In genomic region chr17:34445145-34445544, GRCh38 we compare ENCODE assay signal across 31 cellular contexts.
"Had no signal": no experiment of that assay in that cellular context is flagged by ENCODE, and none has a peak within 500 bp of the region (broad histone marks: within the 10 kb centered on the region; RNA-seq: fewer than 3 reads in every experiment).

No MANE protein-coding gene starts in this region.

- H3K27ac Mint-ChIP-seq: naive thymus-derived CD8-positive, alpha-beta T cell; natural killer cell treated with Interleukin-12 subunit alpha and Interleukin-12 subunit beta and Interleukin-15 and Interleukin-18, amount 100 ng/mL, for 72 hours; nephron progenitor cell; stimulated activated memory B cell treated with anti-CD40 and anti-IgM and Interleukin-4, amounts not matched to agents 10 μg/mL and 1 μg/mL and 100 μg/mL, for 72 hours; stimulated activated naive CD8-positive, alpha-beta T cell treated with anti-CD3 and anti-CD28 coated beads, Interleukin-15, amount 100 ng/mL, for 72 hours; type B pancreatic cell had no signal

- H3K4me1 Mint-ChIP-seq: naive thymus-derived CD8-positive, alpha-beta T cell; nephron progenitor cell; stimulated activated memory B cell treated with anti-CD40 and anti-IgM and Interleukin-4, amounts not matched to agents 10 μg/mL and 1 μg/mL and 100 μg/mL, for 72 hours; stimulated activated naive CD8-positive, alpha-beta T cell treated with anti-CD3 and anti-CD28 coated beads, Interleukin-15, amount 100 ng/mL, for 72 hours had no signal

- H3K27ac ChIP-seq: neutrophil, pancreas, prostate gland, skin epidermis, spleen, suprapubic skin, testis, tibial artery, transverse colon, upper lobe of right lung, uterus had no signal

- H3K36me3 Mint-ChIP-seq: naive thymus-derived CD8-positive, alpha-beta T cell; natural killer cell treated with Interleukin-12 subunit alpha and Interleukin-12 subunit beta and Interleukin-15 and Interleukin-18, amount 100 ng/mL, for 72 hours; stimulated activated memory B cell treated with anti-CD40 and anti-IgM and Interleukin-4, amounts not matched to agents 10 μg/mL and 1 μg/mL and 100 μg/mL, for 72 hours; type B pancreatic cell had no signal

- ATAC-seq: naive thymus-derived CD8-positive, alpha-beta T cell; natural killer cell treated with Interleukin-12 subunit alpha and Interleukin-12 subunit beta and Interleukin-15 and Interleukin-18, amount 100 ng/mL, for 72 hours; pancreas; right cardiac atrium; sciatic nerve; stimulated activated memory B cell treated with anti-CD40 and anti-IgM and Interleukin-4, amounts not matched to agents 10 μg/mL and 1 μg/mL and 100 μg/mL, for 72 hours; stimulated activated naive CD8-positive, alpha-beta T cell treated with anti-CD3 and anti-CD28 coated beads, Interleukin-15, amount 100 ng/mL, for 72 hours; stimulated activated naive CD8-positive, alpha-beta T cell treated with anti-CD3 and anti-CD28 coated beads, Interleukin-15, Interleukin-2, amounts not matched to agents 100 U/mL and 50 U/mL, for 24 hours; upper lobe of right lung had no signal

- H3K4me1 ChIP-seq: pancreas, prostate gland, suprapubic skin, testis, tibial artery, transverse colon, upper lobe of right lung, uterus had no signal

- FAIRE-seq: pancreas had no signal

- H3K36me3 ChIP-seq: neutrophil, pancreas, prostate gland, spleen, suprapubic skin, tibial artery, transverse colon, upper lobe of right lung, uterus had no signal

- H3K9me3 Mint-ChIP-seq: naive thymus-derived CD8-positive, alpha-beta T cell; natural killer cell treated with Interleukin-12 subunit alpha and Interleukin-12 subunit beta and Interleukin-15 and Interleukin-18, amount 100 ng/mL, for 72 hours; nephron progenitor cell; neural crest cell; stimulated activated memory B cell treated with anti-CD40 and anti-IgM and Interleukin-4, amounts not matched to agents 10 μg/mL and 1 μg/mL and 100 μg/mL, for 72 hours; stimulated activated naive CD8-positive, alpha-beta T cell treated with anti-CD3 and anti-CD28 coated beads, Interleukin-15, amount 100 ng/mL, for 72 hours; type B pancreatic cell had no signal

- H3K4me2 ChIP-seq: smooth muscle cell had no signal

- H3K9me3 ChIP-seq: neutrophil, pancreas, prostate gland, spleen, suprapubic skin, testis, tibial artery, transverse colon, upper lobe of right lung, uterus had no signal

- H3K4me3 Mint-ChIP-seq: naive thymus-derived CD8-positive, alpha-beta T cell; natural killer cell treated with Interleukin-12 subunit alpha and Interleukin-12 subunit beta and Interleukin-15 and Interleukin-18, amount 100 ng/mL, for 72 hours; nephron progenitor cell; neural crest cell; stimulated activated memory B cell treated with anti-CD40 and anti-IgM and Interleukin-4, amounts not matched to agents 10 μg/mL and 1 μg/mL and 100 μg/mL, for 72 hours; stimulated activated naive CD8-positive, alpha-beta T cell treated with anti-CD3 and anti-CD28 coated beads, Interleukin-15, amount 100 ng/mL, for 72 hours; type B pancreatic cell had no signal

- DNase-seq: nephron progenitor cell; nucleus accumbens; pancreas; retina; stimulated activated CD4-positive, alpha-beta T cell treated with anti-CD3 and anti-CD28 coated beads, Interleukin-12 subunit alpha, Interleukin-12 subunit beta, amount 100 ng/mL, for 4 hours; stimulated activated CD4-positive, alpha-beta T cell treated with anti-CD3 and anti-CD28 coated beads, Interleukin-1b, Interleukin-23, amount 100 ng/mL, for 48 hours; stimulated activated CD4-positive, alpha-beta T cell treated with anti-CD3 and anti-CD28 coated beads, Interleukin-4, amount 100 ng/mL, for 1 hour; stimulated activated CD4-positive, alpha-beta T cell treated with anti-CD3 and anti-CD28 coated beads, Interleukin-4, amount 100 ng/mL, for 4 hours; stimulated activated CD8-positive, alpha-beta memory T cell treated with anti-CD3 and anti-CD28 coated beads, Interleukin-4, amount 100 ng/mL, for 48 hours; stimulated activated naive CD4-positive, alpha-beta T cell; stimulated activated naive CD8-positive, alpha-beta T cell treated with anti-CD3 and anti-CD28 coated beads, Interleukin-15, amount 100 ng/mL, for 72 hours; stimulated activated naive CD8-positive, alpha-beta T cell treated with anti-CD3 and anti-CD28 coated beads, Interleukin-15, Interleukin-2, amounts not matched to agents 100 U/mL and 50 U/mL, for 24 hours; substantia nigra; testis; tibial artery; transverse colon; upper lobe of right lung; uterus had no signal

- H3K4me3 ChIP-seq: pancreas, prostate gland, skin epidermis, smooth muscle cell, spleen, suprapubic skin, testis, tibial artery, transverse colon, upper lobe of right lung, uterus had no signal

- H3K27me3 ChIP-seq: pancreas, testis, uterus had no signal
